In the genomic region with DNA sequence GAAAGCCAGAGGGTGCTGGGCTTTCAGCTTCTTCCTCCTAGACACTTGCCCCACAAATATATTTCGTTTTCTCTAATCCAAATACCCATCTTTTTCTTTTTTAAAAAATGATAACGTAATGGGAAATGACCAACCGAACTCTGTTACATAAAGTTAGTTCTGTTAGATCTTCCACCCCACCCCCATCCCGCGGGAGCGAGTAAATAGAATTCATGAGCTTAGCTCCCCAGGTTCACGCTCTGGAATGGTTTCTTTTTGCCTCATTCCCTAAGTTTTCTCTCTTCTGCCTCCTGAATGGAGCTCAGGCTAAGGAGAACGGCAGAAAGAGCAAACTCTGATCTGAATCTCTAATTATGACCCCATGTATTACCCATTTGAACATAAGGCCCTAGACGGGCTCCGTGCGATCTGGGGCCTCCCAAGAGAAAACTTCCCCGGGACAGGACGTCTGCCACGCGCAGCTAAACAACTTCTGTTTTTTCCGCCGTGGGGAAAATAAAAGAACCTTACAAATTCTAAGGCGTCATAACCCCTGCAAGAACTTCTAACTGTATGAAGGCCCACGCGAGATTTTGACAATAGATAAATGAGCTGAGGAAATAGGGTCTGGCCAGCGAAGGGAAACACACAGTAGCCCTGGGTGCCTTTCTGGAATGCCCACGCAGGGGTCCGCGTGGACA, we compare ENCODE assay signal across 1 cellular context.
TF ChIP-seq lines count a peak whose summit lies in the region.

No MANE protein-coding gene starts in this region.

TF ChIP-seq in HepG2, 621 proteins besides CTCF, POLR2A, EP300 and RAD21:
- no peak for TF ChIP-seq CC2D1A (CRISPR knock-in tag; IDR thresholded peaks at IDR 0.05)
- TF ChIP-seq ZBTB21 (CRISPR knock-in tag; IDR thresholded peaks at IDR 0.05) = no peak
